Comparison of ENCODE assay signal across 28 cellular contexts in the genomic region with DNA sequence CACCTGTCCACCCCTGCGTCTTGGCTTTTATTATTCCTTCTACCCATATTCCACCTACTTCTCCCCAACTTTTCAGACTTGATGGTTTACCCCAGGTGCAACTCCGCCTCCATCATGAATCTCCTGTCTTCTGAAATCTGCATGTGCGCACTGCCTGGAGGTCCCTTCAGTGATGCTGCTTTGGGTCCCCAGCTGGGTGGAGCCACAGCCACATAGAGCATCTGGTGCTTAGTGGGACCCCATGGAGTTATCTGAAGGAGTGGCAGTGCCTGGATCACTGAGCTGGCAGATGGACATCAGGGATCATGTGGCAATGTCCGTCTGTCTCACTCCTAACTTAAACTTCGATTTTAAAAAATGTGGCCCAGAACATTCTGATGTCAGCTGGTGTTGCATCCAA. TPM values are rescaled to one million over a fixed set of nuclear protein-coding genes. Genes with fewer than 3 reads are reported as not detected.
"Had no signal": no experiment of that assay in that cellular context is flagged by ENCODE, and none has a peak within 500 bp of the region (broad histone marks: within the 10 kb centered on the region; RNA-seq: fewer than 3 reads in every experiment).

No MANE protein-coding gene starts in this region.

- DNase-seq: activated CD4-positive, alpha-beta memory T cell treated with anti-CD3 and anti-CD28 coated beads, Interleukin-2, amount 10 ng/mL, durations not matched to agents 7 days and 5 days; activated CD4-positive, alpha-beta T cell treated with anti-CD3 and anti-CD28 coated beads for 36 hours; activated CD4-positive, alpha-beta T cell treated with anti-CD3 and anti-CD28 coated beads, Interleukin-2, amount 10 ng/mL, durations not matched to agents 7 days and 5 days; activated CD4-positive, alpha-beta T cell treated with anti-CD3 and anti-CD28 coated beads, Interleukin-2, amount 50 U/mL, for 4 hours; activated CD4-positive, CD25-positive, alpha-beta regulatory T cell; activated CD4-positive, CD25-positive, alpha-beta regulatory T cell treated with anti-CD3 and anti-CD28 coated beads, Interleukin-2, amount 50 U/mL, for 72 hours; activated CD8-positive, alpha-beta memory T cell treated with anti-CD3 and anti-CD28 coated beads, Interleukin-2, amount 50 U/mL, for 4 hours; activated effector memory CD4-positive, alpha-beta T cell treated with anti-CD3 and anti-CD28 coated beads, Interleukin-2, amount 50 U/mL, for 16 hours; activated naive CD4-positive, alpha-beta T cell treated with anti-CD3 and anti-CD28 coated beads, Interleukin-2, amount 10 ng/mL, durations not matched to agents 7 days and 5 days; activated naive CD8-positive, alpha-beta T cell treated with anti-CD3 and anti-CD28 coated beads, Interleukin-2, amount 10 ng/mL, durations not matched to agents 7 days and 5 days; activated T-cell treated with anti-CD3 and anti-CD28 coated beads, Interleukin-2, amount 50 U/mL, for 1 hour; activated T-cell treated with anti-CD3 and anti-CD28 coated beads, Interleukin-2, amount 50 U/mL, for 48 hours; effector memory CD4-positive, alpha-beta T cell; erythroblast; foreskin keratinocyte; gastrocnemius medialis; T-helper 1 cell; T-helper 17 cell; T1000 had no signal

- ATAC-seq: activated CD4-positive, alpha-beta T cell treated with anti-CD3 and anti-CD28 coated beads for 36 hours; activated naive CD4-positive, alpha-beta T cell treated with anti-CD3 and anti-CD28 coated beads, Interleukin-2, amount 50 U/mL, for 72 hours; foreskin keratinocyte; gastrocnemius medialis; T-helper 17 cell had no signal

- H3K36me3 ChIP-seq: ascending aorta, breast epithelium, cardiac muscle cell, esophagus muscularis mucosa, gastrocnemius medialis had no signal

- H3K9me3 ChIP-seq: ascending aorta, breast epithelium, esophagus muscularis mucosa, gastrocnemius medialis had no signal

- H3K27ac ChIP-seq: ascending aorta, breast epithelium, cardiac muscle cell, coronary artery, esophagus muscularis mucosa, foreskin keratinocyte, gastrocnemius medialis had no signal

- H3K4me3 ChIP-seq: ascending aorta, breast epithelium, cardiac muscle cell, coronary artery, dorsolateral prefrontal cortex, esophagus muscularis mucosa, gastrocnemius medialis had no signal

- H3K4me1 ChIP-seq: ascending aorta, breast epithelium, foreskin keratinocyte, gastrocnemius medialis had no signal

- H3K27me3 ChIP-seq: ascending aorta, foreskin keratinocyte had no signal

RNA-seq across cellular contexts. Expression of gene ZNF536, which starts 13.5 kb away (rescaled TPM):
- total RNA-seq: activated CD4-positive, alpha-beta memory T cell treated with anti-CD3 and anti-CD28 coated beads, Interleukin-2, amount 10 ng/mL, durations not matched to agents 7 days and 5 days; activated CD4-positive, alpha-beta T cell treated with anti-CD3 and anti-CD28 coated beads for 36 hours; activated CD4-positive, alpha-beta T cell treated with anti-CD3 and anti-CD28 coated beads, Interleukin-2, amount 10 ng/mL, durations not matched to agents 7 days and 5 days; activated naive CD4-positive, alpha-beta T cell treated with anti-CD3 and anti-CD28 coated beads, Interleukin-2, amount 50 U/mL, for 72 hours; activated naive CD8-positive, alpha-beta T cell treated with anti-CD3 and anti-CD28 coated beads, Interleukin-2, amount 10 ng/mL, durations not matched to agents 7 days and 5 days; activated T-helper 1 cell treated with anti-CD3 and anti-CD28 coated beads, Interleukin-12 subunit alpha, Interleukin-12 subunit beta, Interleukin-2, Interleukin-4 antibody, amounts not matched to agents 30 ng/mL and 10 ng/mL and 1 ng/mL, durations not matched to agents 14 hours and 24 hours and 36 hours; activated T-helper 2 cell treated with anti-CD3 and anti-CD28 coated beads, Interferon-gamma antibody, Interleukin-2, Interleukin-4, amounts not matched to agents 10 μg/mL and 5 μg/mL and 100 μg/mL, durations not matched to agents 14 hours and 24 hours and 36 hours; ascending aorta; foreskin keratinocyte; T-helper 17 cell had no signal
- polyA plus RNA-seq: foreskin keratinocyte had no signal
